ENCODE assay signal across 9 cellular contexts in genomic region chr12:1530592-1531159, GRCh38.
DNase-seq lines count a peak whose midpoint lies in the region; ATAC-seq, FAIRE-seq and TF ChIP-seq lines count a peak whose summit lies in the region.
"Had no signal": no experiment of that assay in that cellular context is flagged by ENCODE, and none has a peak within 500 bp of the region (broad histone marks: within the 10 kb centered on the region; RNA-seq: fewer than 3 reads in every experiment).

No MANE protein-coding gene starts in this region.

- H3K36me3 ChIP-seq in breast epithelium (no peaks in the 10 kb centered on the region), bronchial epithelial cell (ENCODE audit: control insufficient read depth, insufficient read depth, low read length) (no peaks in the 10 kb centered on the region), lower lobe of right lung (no peaks in the 10 kb centered on the region), upper lobe of right lung (no peaks in the 10 kb centered on the region)

- H3K4me1 Mint-ChIP-seq in MCF 10A (ENCODE audit: insufficient read depth, unreplicated experiment): peaks cover 10% of the 10 kb centered on the region

- CTCF ChIA-PET in MCF 10A (lab: Yijun Ruan, JAX): no interaction called here

- TF ChIP-seq CTCF in breast epithelium (IDR thresholded peaks at IDR 0.05) (no peak), MCF 10A (IDR thresholded peaks at IDR 0.05; ENCODE audit: unreplicated experiment) (no peak), bronchial epithelial cell (IDR thresholded peaks at IDR 0.05; ENCODE audit: insufficient read depth, low read length, severe bottlenecking) (no peak), lower lobe of right lung (IDR thresholded peaks at IDR 0.05) (no peak), upper lobe of right lung (IDR thresholded peaks at IDR 0.05) (no peak)

- no peak for TF ChIP-seq POLR2A in breast epithelium (IDR thresholded peaks at IDR 0.05)

- no peak overlapping the region for H3K4me3 Mint-ChIP-seq in MCF 10A (ENCODE audit: unreplicated experiment)

- BruUV-seq in MCF 10A (replicated peaks; lab: Mats Ljungman, UMichigan): no TSS peak

- peaks cover 28% of the 10 kb centered on the region for H3K27me3 Mint-ChIP-seq in MCF 10A (ENCODE audit: insufficient read depth, unreplicated experiment)

- H3K27ac Mint-ChIP-seq in MCF 10A (ENCODE audit: low read depth, unreplicated experiment): no peak overlapping the region

- H3K27me3 ChIP-seq in breast epithelium: peaks cover 9 to 33% of the 10 kb centered on the region in 2 donors
- peaks cover 30% of the 10 kb centered on the region for H3K27me3 ChIP-seq in bronchial epithelial cell (ENCODE audit: control insufficient read depth, insufficient read depth, low read length)
- peaks cover 51% of the 10 kb centered on the region for H3K27me3 ChIP-seq in lower lobe of right lung (ENCODE audit: low read depth)
- peaks cover 27% of the 10 kb centered on the region for H3K27me3 ChIP-seq in upper lobe of right lung

- H3K4me3 ChIP-seq in breast epithelium (peak overlapping the region; percentile 41 to 78 (median 58)), bronchial epithelial cell (ENCODE audit: low read depth, low read length) (peak overlapping the region; percentile 33), lower lobe of right lung (peak overlapping the region; percentile 58), upper lobe of right lung (peak overlapping the region; percentile 42)

- peaks cover 0 to 8% of the 10 kb centered on the region in 2 donors for H3K4me1 ChIP-seq in breast epithelium
- H3K4me1 ChIP-seq in lower lobe of right lung: peaks cover 15% of the 10 kb centered on the region
- H3K4me1 ChIP-seq in upper lobe of right lung: peaks cover 4% of the 10 kb centered on the region

- POLR2A ChIA-PET in MCF 10A (lab: Yijun Ruan, JAX): no interaction called here

- intact Hi-C loops in breast epithelium (cut with DNase I; ENCODE audit: low total_unique reads) (no loop called here), MCF 10A (cut with micrococcal nuclease) (no loop called here), lower lobe of right lung (cut with DNase I) (no loop called here), upper lobe of right lung (cut with DNase I) (no loop called here)

- H3K27ac ChIP-seq in breast epithelium: peak overlapping the region; percentile 15 to 32
- no peak overlapping the region for H3K27ac ChIP-seq in lower lobe of right lung
- H3K27ac ChIP-seq in upper lobe of right lung: no peak overlapping the region

- H3K9me3 ChIP-seq in breast epithelium (no peaks in the 10 kb centered on the region), lower lobe of right lung (no peaks in the 10 kb centered on the region), upper lobe of right lung (no peaks in the 10 kb centered on the region)

- no peaks in the 10 kb centered on the region for H3K9me3 Mint-ChIP-seq in MCF 10A (ENCODE audit: unreplicated experiment)

- ATAC-seq in lower lobe of right lung (no peak), upper lobe of right lung (no peak), HG02571 (IDR thresholded peaks at IDR 0.05; ENCODE audit: unreplicated experiment) (no peak)

- H3K36me3 Mint-ChIP-seq in MCF 10A (ENCODE audit: insufficient read depth, unreplicated experiment): no peaks in the 10 kb centered on the region

- no peak for FAIRE-seq in bronchial epithelial cell (lab: Jason Lieb, UNC)

- no peak for DNase-seq in breast epithelium (ENCODE audit: low spot score in 2 of 2)
- DNase-seq in MCF 10A (ENCODE audit: unreplicated experiment): no peak
- DNase-seq in bronchial epithelial cell (ENCODE audit: low read depth): no peak
- DNase-seq in lower lobe of right lung: no peak
- no peak for DNase-seq in upper lobe of right lung
- DNase-seq in NCI-H510A treated with DMSO at 0.1 percent for 48 hours (lab: John Stamatoyannopoulos, UW): no peak
- no peak for DNase-seq in NCI-H510A (lab: John Stamatoyannopoulos, UW)
- DNase-seq: NCI-H2029 had no signal

Comparison
In these comparisons a context has a peak if more than half of its experiments do, and no peak if none do; other contexts are left out.
1. H3K27ac ChIP-seq: peak in breast epithelium (2 of 2); none in lower lobe of right lung (single experiment) and upper lobe of right lung (single experiment).
2. Peak in every context shown above with its lines, with median percentiles within 50 percentile points of each other: H3K4me3 ChIP-seq.